In genomic region chr4:8703857-8704495, GRCh38 we compare ENCODE assay signal across 18 cellular contexts.
DNase-seq lines count a peak whose midpoint lies in the region; ATAC-seq and TF ChIP-seq lines count a peak whose summit lies in the region.
"Had no signal": no experiment of that assay in that cellular context is flagged by ENCODE, and none has a peak within 500 bp of the region (broad histone marks: within the 10 kb centered on the region; RNA-seq: fewer than 3 reads in every experiment).

No MANE protein-coding gene starts in this region.

- TF ChIP-seq POLR2A in sigmoid colon (IDR thresholded peaks at IDR 0.05) (no peak), gastroesophageal sphincter (IDR thresholded peaks at IDR 0.05) (no peak)

- H3K36me3 ChIP-seq in left ventricle myocardium inferior (no peaks in the 10 kb centered on the region), sigmoid colon (no peaks in the 10 kb centered on the region), gastroesophageal sphincter (no peaks in the 10 kb centered on the region)
- H3K36me3 ChIP-seq: Peyer's patch had no signal

- H3K27ac ChIP-seq in left ventricle myocardium inferior (replicated peaks) (no peak overlapping the region), sigmoid colon (no peak overlapping the region), gastroesophageal sphincter (no peak overlapping the region)
- H3K27ac ChIP-seq: Peyer's patch had no signal

- ATAC-seq in gastroesophageal sphincter, result no peak
- ATAC-seq: HCT116 had no signal

- TF ChIP-seq EP300 in sigmoid colon (IDR thresholded peaks at IDR 0.05) (no peak), gastroesophageal sphincter (IDR thresholded peaks at IDR 0.05) (no peak)

- TF ChIP-seq CTCF in left ventricle myocardium inferior (IDR thresholded peaks at IDR 0.05; ENCODE audit: borderline replicate concordance), result no peak
- no peak for TF ChIP-seq CTCF in sigmoid colon (IDR thresholded peaks at IDR 0.05)
- TF ChIP-seq CTCF in gastroesophageal sphincter (IDR thresholded peaks at IDR 0.05), result no peak

- 56 to 61% methylated on average over 11 of the region's 11 CpGs for WGBS in sigmoid colon, 2 donors
- 30 to 48% methylated on average over 2 to 8 of the region's 11 CpGs for WGBS in gastroesophageal sphincter (ENCODE audit: low coverage in 1 of 2), 2 donors

- H3K4me1 ChIP-seq in left ventricle myocardium inferior, result no peaks in the 10 kb centered on the region
- H3K4me1 ChIP-seq in sigmoid colon, result no peaks in the 10 kb centered on the region
- H3K4me1 ChIP-seq in gastroesophageal sphincter, result no peaks in the 10 kb centered on the region
- H3K4me1 ChIP-seq: Peyer's patch had no signal

- H3K27me3 ChIP-seq in left ventricle myocardium inferior (ENCODE audit: low read depth) (peaks cover 100% of the 10 kb centered on the region), sigmoid colon (peaks cover 0 to 74% (median 0%) of the 10 kb centered on the region in 3 donors), gastroesophageal sphincter (peaks cover 88% of the 10 kb centered on the region)
- H3K27me3 ChIP-seq: Peyer's patch had no signal

- DNase-seq in cardiac septum (ENCODE audit: low spot score) (peak; percentile 43), left ventricle myocardium inferior (no peak), islet precursor cell (peak; percentile 49), sigmoid colon (peak; percentile 20), SKM-1 treated with dmso at 0.1 percent for 144 hours (lab: John Stamatoyannopoulos, UW; ENCODE audit: unreplicated experiment) (no peak)
- no peak for DNase-seq in stimulated activated CD4-positive, alpha-beta T cell treated with anti-CD3 and anti-CD28 coated beads, Interleukin-12 subunit alpha, Interleukin-12 subunit beta, amount 100 ng/mL, for 4 hours
- DNase-seq: AML-193; CD4-positive, alpha-beta T cell; DMS79 treated with DMSO at 0.1 percent for 48 hours; MV-4-11; NCI-H1417 treated with DMSO at 0.1 percent for 48 hours; NCI-H2029; NCI-H2171 treated with DMSO at 0.1 percent for 48 hours; NCI-H510A; NCI-H82 had no signal

- intact Hi-C loops in cardiac septum (cut with DNase I) (no loop called here), left ventricle myocardium inferior (cut with micrococcal nuclease) (no loop called here), sigmoid colon (cut with DNase I) (no loop called here)

- no peak overlapping the region for H3K4me3 ChIP-seq in left ventricle myocardium inferior
- H3K4me3 ChIP-seq in sigmoid colon, result no peak overlapping the region
- H3K4me3 ChIP-seq in gastroesophageal sphincter, result no peak overlapping the region
- H3K4me3 ChIP-seq: Peyer's patch had no signal

- H3K9me3 ChIP-seq in left ventricle myocardium inferior (replicated peaks) (no peaks in the 10 kb centered on the region), sigmoid colon (no peaks in the 10 kb centered on the region), gastroesophageal sphincter (no peaks in the 10 kb centered on the region)
- H3K9me3 ChIP-seq: Peyer's patch had no signal

Comparison
In these comparisons a context has a peak if more than half of its experiments do, and no peak if none do; other contexts are left out.
1. DNase-seq: peak in cardiac septum (single experiment), islet precursor cell (single experiment) and sigmoid colon (single experiment); none in left ventricle myocardium inferior (single experiment), SKM-1 treated with dmso at 0.1 percent for 144 hours (single experiment) and stimulated activated CD4-positive, alpha-beta T cell treated with anti-CD3 and anti-CD28 coated beads, Interleukin-12 subunit alpha, Interleukin-12 subunit beta, amount 100 ng/mL, for 4 hours (single experiment).